ENCODE assay signal across 13 cellular contexts in genomic region chr5:56622146-56622545, GRCh38.
DNase-seq lines count a peak whose midpoint lies in the region; ATAC-seq lines count a peak whose summit lies in the region.
"Had no signal": no experiment of that assay in that cellular context is flagged by ENCODE, and none has a peak within 500 bp of the region (broad histone marks: within the 10 kb centered on the region; RNA-seq: fewer than 3 reads in every experiment).

No MANE protein-coding gene starts in this region.

- H3K4me3 ChIP-seq in MG63 (no peak overlapping the region), skeletal muscle satellite cell (ENCODE audit: low read length) (no peak overlapping the region)
- H3K4me3 ChIP-seq: A549 had no signal

- no peak overlapping the region for H3K4me2 ChIP-seq in skeletal muscle satellite cell (ENCODE audit: low read length)
- H3K4me2 ChIP-seq: A549 had no signal

- H3K9ac ChIP-seq in skeletal muscle satellite cell (ENCODE audit: low read depth, low read length), result peak overlapping the region; percentile 52

- in situ Hi-C loops in KBM-7 (cut with MboI; ENCODE audit: low pct_unique_long_range_greater_than_20kb, low sequenced_read_pairs), result no loop called here

- DNase-seq in EL (peak; percentile 18), MG63 (peak; percentile 35), dedifferentiated amniotic fluid mesenchymal stem cell (ENCODE audit: extremely low spot score) (peak; percentile 43), KBM-7 (no peak), cerebellar nuclear complex (lab: John Stamatoyannopoulos, UW) (no peak), LoVo (ENCODE audit: low spot score) (no peak)
- DNase-seq: Caco-2; CD8-positive, alpha-beta T cell; DMS53; HCEC 1CT had no signal

- H3K9me3 ChIP-seq in MG63 (peaks cover 35% of the 10 kb centered on the region), skeletal muscle satellite cell (replicated peaks; ENCODE audit: low read length) (no peaks in the 10 kb centered on the region)

- peaks cover 26% of the 10 kb centered on the region for H3K4me1 ChIP-seq in skeletal muscle satellite cell (ENCODE audit: control insufficient read depth, insufficient read depth, low read length)
- H3K4me1 ChIP-seq: Caco-2 had no signal

- H3K36me3 ChIP-seq in MG63 (peaks cover 4% of the 10 kb centered on the region), skeletal muscle satellite cell (ENCODE audit: insufficient read depth, low read length) (no peaks in the 10 kb centered on the region)

- ATAC-seq in HG02571 (IDR thresholded peaks at IDR 0.05; ENCODE audit: unreplicated experiment), result no peak
- ATAC-seq: A549; CD8-positive, alpha-beta T cell had no signal

- H3K27me3 ChIP-seq in MG63 (no peaks in the 10 kb centered on the region), skeletal muscle satellite cell (ENCODE audit: control insufficient read depth, insufficient read depth, low read length) (no peaks in the 10 kb centered on the region)

Comparison
In these comparisons a context has a peak if more than half of its experiments do, and no peak if none do; other contexts are left out.
1. DNase-seq: peak in EL (single experiment), MG63 (single experiment) and dedifferentiated amniotic fluid mesenchymal stem cell (single experiment); none in KBM-7 (single experiment), cerebellar nuclear complex (0 of 2) and LoVo (single experiment).